Comparison of ENCODE assay signal across 10 cellular contexts in genomic region chr14:52021971-52022600, GRCh38. TPM values are rescaled to one million over a fixed set of nuclear protein-coding genes. Genes with fewer than 3 reads are reported as not detected.
A peak's percentile ranks its signal among the peaks of the same experiment; 100 is the strongest.
DNase-seq lines count a peak whose midpoint lies in the region; ATAC-seq and TF ChIP-seq lines count a peak whose summit lies in the region.
"Had no signal": no experiment of that assay in that cellular context is flagged by ENCODE, and none has a peak within 500 bp of the region (broad histone marks: within the 10 kb centered on the region; RNA-seq: fewer than 3 reads in every experiment).

No MANE protein-coding gene starts in this region.

- H3K9ac ChIP-seq in SK-N-MC (ENCODE audit: insufficient read length): no peak overlapping the region

- no peaks in the 10 kb centered on the region for H3K36me3 Mint-ChIP-seq in CD14-positive monocyte
- no peaks in the 10 kb centered on the region for H3K36me3 Mint-ChIP-seq in CD4-positive, alpha-beta T cell (ENCODE audit: low read depth)

- no peaks in the 10 kb centered on the region for H3K9me3 ChIP-seq in SK-N-MC (ENCODE audit: low read depth, low read length)
- no peaks in the 10 kb centered on the region for H3K9me3 ChIP-seq in CD4-positive, alpha-beta T cell (ENCODE audit: control insufficient read depth, low read length)

- H3K4me3 ChIP-seq in GM06990 (replicated peaks; ENCODE audit: low read depth, low read length) (no peak overlapping the region), SK-N-MC (no peak overlapping the region)

- TF ChIP-seq CTCF in GM06990 (IDR thresholded peaks at IDR 0.05; ENCODE audit: insufficient read depth, low read length, poor library complexity, severe bottlenecking) (no peak), CD14-positive monocyte (IDR thresholded peaks at IDR 0.05) (no peak)
- no peak for TF ChIP-seq CTCF in CD4-positive, alpha-beta T cell (IDR thresholded peaks at IDR 0.05)

- H3K4me1 Mint-ChIP-seq in CD14-positive monocyte: no peaks in the 10 kb centered on the region
- peaks cover 26% of the 10 kb centered on the region for H3K4me1 Mint-ChIP-seq in CD4-positive, alpha-beta T cell (ENCODE audit: low read depth)

- H3K36me3 ChIP-seq in GM06990 (ENCODE audit: control insufficient read depth, insufficient read depth, low read length) (no peaks in the 10 kb centered on the region), SK-N-MC (ENCODE audit: insufficient read depth, low read length) (peaks cover 8% of the 10 kb centered on the region; the same call in 1 of the 2 replicates)

- no peak overlapping the region for H3K4me3 Mint-ChIP-seq in CD14-positive monocyte
- H3K4me3 Mint-ChIP-seq in CD4-positive, alpha-beta T cell: no peak overlapping the region

- peaks cover 0 to 10% (median 5%) of the 10 kb centered on the region in 7 donors for H3K9me3 Mint-ChIP-seq in CD14-positive monocyte
- H3K9me3 Mint-ChIP-seq in CD4-positive, alpha-beta T cell: no peaks in the 10 kb centered on the region

- DNase-seq in GM06990 (ENCODE audit: extremely low read depth, insufficient read length) (peak; percentile 38), SK-N-MC (ENCODE audit: low read depth, low spot score) (no peak), DMS 273 (lab: John Stamatoyannopoulos, UW; ENCODE audit: unreplicated experiment) (no peak), CD14-positive monocyte (ENCODE audit: low spot score) (no peak), NCI-H1048 (lab: John Stamatoyannopoulos, UW) (no peak)
- no peak for DNase-seq in CD4-positive, alpha-beta T cell
- DNase-seq: kidney glomerular epithelial cell, NCI-H2107 had no signal

- ATAC-seq in GM18870 (IDR thresholded peaks at IDR 0.05; ENCODE audit: unreplicated experiment) (peak; percentile 90), HG02763 (IDR thresholded peaks at IDR 0.05; ENCODE audit: unreplicated experiment) (peak; percentile 81)
- no peak for ATAC-seq in CD4-positive, alpha-beta T cell (ENCODE audit: poor library complexity)

- POLR2A ChIA-PET in CD4-positive, alpha-beta T cell (lab: Charles Lee): no interaction called here

- no peaks in the 10 kb centered on the region for H3K27me3 ChIP-seq in GM06990 (replicated peaks; ENCODE audit: control insufficient read depth, insufficient read depth, low read length)
- H3K27me3 ChIP-seq in CD4-positive, alpha-beta T cell (ENCODE audit: control insufficient read depth, insufficient read depth, low read length): no peaks in the 10 kb centered on the region

- CTCF ChIA-PET in CD4-positive, alpha-beta T cell (lab: Charles Lee): no interaction called here

- H3K27ac Mint-ChIP-seq in CD14-positive monocyte: no peak overlapping the region
- H3K27ac Mint-ChIP-seq in CD4-positive, alpha-beta T cell: no peak overlapping the region

- peaks cover 0 to 10% (median 7%) of the 10 kb centered on the region in 3 donors for H3K27me3 Mint-ChIP-seq in CD14-positive monocyte (ENCODE audit: low read depth in 3 of 3)
- H3K27me3 Mint-ChIP-seq in CD4-positive, alpha-beta T cell: no peaks in the 10 kb centered on the region

- intact Hi-C loops in CD14-positive monocyte (cut with micrococcal nuclease): no loop called here
- intact Hi-C loops in CD4-positive, alpha-beta T cell (cut with DNase I, micrococcal nuclease): no loop called here

- peak overlapping the region; percentile 39 for H3K27ac ChIP-seq in SK-N-MC
- H3K27ac ChIP-seq in CD4-positive, alpha-beta T cell (ENCODE audit: low read depth, low read length): no peak overlapping the region

RNA-seq across cellular contexts. Expression of gene RTRAF, which starts 32.7 kb away (rescaled TPM):
- 100 to 1,000 TPM; 149 to 152 TPM for polyA plus RNA-seq in CD14-positive monocyte
- 100 to 1,000 TPM; 155 to 157 TPM for total RNA-seq in CD4-positive, alpha-beta T cell

RNA-seq across cellular contexts. Expression of gene NID2, which starts 46.8 kb away (rescaled TPM):
- not detected for polyA plus RNA-seq in CD14-positive monocyte
- under 1 TPM in 1 of 2 experiments, not detected in 1; 0.19 TPM for total RNA-seq in CD4-positive, alpha-beta T cell
